Comparison of ENCODE assay signal across 20 cellular contexts in genomic region chr4:11821774-11822430, GRCh38.
"Had no signal": no experiment of that assay in that cellular context is flagged by ENCODE, and none has a peak within 500 bp of the region (broad histone marks: within the 10 kb centered on the region; RNA-seq: fewer than 3 reads in every experiment).

No MANE protein-coding gene starts in this region.

- H3K4me3 Mint-ChIP-seq: activated CD4-positive, alpha-beta T cell treated with anti-CD3 and anti-CD28 coated beads for 36 hours; activated naive CD4-positive, alpha-beta T cell treated with anti-CD3 and anti-CD28 coated beads, Interleukin-2, amount 50 U/mL, for 24 hours had no signal

- H3K4me1 Mint-ChIP-seq: activated CD4-positive, alpha-beta T cell treated with anti-CD3 and anti-CD28 coated beads for 36 hours; activated naive CD4-positive, alpha-beta T cell treated with anti-CD3 and anti-CD28 coated beads, Interleukin-2, amount 50 U/mL, for 24 hours had no signal

- H3K27ac Mint-ChIP-seq: activated CD4-positive, alpha-beta T cell treated with anti-CD3 and anti-CD28 coated beads for 36 hours; activated naive CD4-positive, alpha-beta T cell treated with anti-CD3 and anti-CD28 coated beads, Interleukin-2, amount 50 U/mL, for 24 hours had no signal

- H3K27ac ChIP-seq: ascending aorta, breast epithelium, esophagus squamous epithelium, heart right ventricle, ovary, psoas muscle, right lobe of liver, stomach, vagina had no signal

- DNase-seq: activated CD4-positive, alpha-beta T cell treated with anti-CD3 and anti-CD28 coated beads for 36 hours; activated CD4-positive, alpha-beta T cell treated with anti-CD3 and anti-CD28 coated beads, Interleukin-2, amount 50 U/mL, for 48 hours; activated gamma-delta T cell; cerebellar nuclear complex; effector CD4-positive, alpha-beta T cell; esophagus squamous epithelium; heart right ventricle; kidney; ovary; psoas muscle; right lobe of liver; stimulated activated CD4-positive, alpha-beta T cell treated with anti-CD3 and anti-CD28 coated beads, Interleukin-4, amount 100 ng/mL, for 1 hour; stomach; trophoblast cell had no signal

- H3K27me3 ChIP-seq: ascending aorta, breast epithelium, esophagus squamous epithelium, heart right ventricle, ovary, right lobe of liver, stomach, vagina had no signal

- H3K9me3 ChIP-seq: ascending aorta, esophagus squamous epithelium, ovary, psoas muscle, right lobe of liver, stomach, vagina had no signal

- H3K36me3 Mint-ChIP-seq: activated naive CD4-positive, alpha-beta T cell treated with anti-CD3 and anti-CD28 coated beads, Interleukin-2, amount 50 U/mL, for 24 hours had no signal

- H3K4me2 ChIP-seq: smooth muscle cell had no signal

- H3K4me1 ChIP-seq: ascending aorta, breast epithelium, esophagus squamous epithelium, heart right ventricle, psoas muscle, right lobe of liver, stomach, vagina had no signal

- H3K9me3 Mint-ChIP-seq: activated naive CD4-positive, alpha-beta T cell treated with anti-CD3 and anti-CD28 coated beads, Interleukin-2, amount 50 U/mL, for 24 hours had no signal

- H3K27me3 Mint-ChIP-seq: activated naive CD4-positive, alpha-beta T cell treated with anti-CD3 and anti-CD28 coated beads, Interleukin-2, amount 50 U/mL, for 24 hours had no signal

- H3K4me3 ChIP-seq: ascending aorta, breast epithelium, esophagus squamous epithelium, heart right ventricle, lung, ovary, psoas muscle, right lobe of liver, smooth muscle cell, stomach, vagina had no signal

- H3K36me3 ChIP-seq: ascending aorta, breast epithelium, esophagus squamous epithelium, heart right ventricle, ovary, right lobe of liver, stomach, vagina had no signal
